ENCODE assay signal across 8 cellular contexts in genomic region chr20:34705383-34706021, GRCh38. TPM values are rescaled to one million over a fixed set of nuclear protein-coding genes. Genes with fewer than 3 reads are reported as not detected.
DNase-seq lines count a peak whose midpoint lies in the region; ATAC-seq and TF ChIP-seq lines count a peak whose summit lies in the region.

No MANE protein-coding gene starts in this region.

- H3K27me3 ChIP-seq in WERI-Rb-1 (ENCODE audit: insufficient read depth, low read depth, severe bottlenecking) (no peaks in the 10 kb centered on the region), parathyroid adenoma (ENCODE audit: control insufficient read depth, insufficient read depth, low read length) (no peaks in the 10 kb centered on the region)

- no peak overlapping the region for H3K9ac ChIP-seq in parathyroid adenoma

- peak overlapping the region; percentile 85 for H3K4me2 ChIP-seq in parathyroid adenoma (ENCODE audit: low read length)

- H2AFZ ChIP-seq in parathyroid adenoma: peak overlapping the region; percentile 99

- H3K4me1 ChIP-seq in parathyroid adenoma: peaks cover 22% of the 10 kb centered on the region

- H3K4me3 ChIP-seq in WERI-Rb-1 (ENCODE audit: low read depth, low read length): peak overlapping the region; percentile 91
- peak overlapping the region; percentile 75 to 90 for H3K4me3 ChIP-seq in foreskin fibroblast (ENCODE audit: low read depth in 1 of 2, low read length in 2 of 2)
- H3K4me3 ChIP-seq in parathyroid adenoma (ENCODE audit: low read depth, low read length): peak overlapping the region; percentile 75

- peaks cover 2% of the 10 kb centered on the region for H3K79me2 ChIP-seq in parathyroid adenoma

- H3K27ac ChIP-seq in WERI-Rb-1 (peak overlapping the region; percentile 95), parathyroid adenoma (peak overlapping the region; percentile 97)

- peak; percentile 6 to 19 for DNase-seq in AML-193 (lab: John Stamatoyannopoulos, UW)
- DNase-seq in GM20000 (ENCODE audit: low spot score): peak; percentile 45
- DNase-seq in WERI-Rb-1: peak; percentile 52
- peak; percentile 44 to 78 for DNase-seq in foreskin fibroblast
- no peak for DNase-seq in mesenteric fat pad (ENCODE audit: low spot score)
- no peak for DNase-seq in NCI-H187 treated with DMSO at 0.1 percent for 48 hours (lab: John Stamatoyannopoulos, UW)

- H3K36me3 ChIP-seq in WERI-Rb-1 (peaks cover under 1% of the 10 kb centered on the region; the same call in 1 of the 2 replicates), parathyroid adenoma (ENCODE audit: control insufficient read depth, insufficient read depth, low read length) (no peaks in the 10 kb centered on the region)

- H3K9me3 ChIP-seq in WERI-Rb-1 (ENCODE audit: severe bottlenecking) (no peaks in the 10 kb centered on the region), parathyroid adenoma (ENCODE audit: control insufficient read depth, low read length) (no peaks in the 10 kb centered on the region)

- TF ChIP-seq CTCF in GM20000 (IDR thresholded peaks at IDR 0.05; ENCODE audit: extremely low read depth, missing control alignments) (no peak), WERI-Rb-1 (IDR thresholded peaks at IDR 0.05; ENCODE audit: low read depth, low read length) (no peak), foreskin fibroblast (IDR thresholded peaks at IDR 0.05; ENCODE audit: low read depth, low read length) (peak; percentile 12), parathyroid adenoma (IDR thresholded peaks at IDR 0.05) (no peak)

- ATAC-seq in GM18498 (IDR thresholded peaks at IDR 0.05; ENCODE audit: unreplicated experiment): no peak

RNA-seq across cellular contexts. Expression of gene TP53INP2, which starts 1.4 kb away (rescaled TPM):
- 16.8 TPM for total RNA-seq in mesenteric fat pad

RNA-seq across cellular contexts. Expression of gene PIGU, which starts 28.6 kb away (rescaled TPM):
- total RNA-seq in mesenteric fat pad: 11.7 TPM

Comparison
In these comparisons a context has a peak if more than half of its experiments do, and no peak if none do; other contexts are left out.
1. DNase-seq: peak in AML-193 (2 of 2), GM20000 (single experiment), WERI-Rb-1 (single experiment) and foreskin fibroblast (2 of 2); none in mesenteric fat pad (single experiment) and NCI-H187 treated with DMSO at 0.1 percent for 48 hours (single experiment).
2. Peak in every context shown above with its lines, with median percentiles within 50 percentile points of each other: H3K4me3 ChIP-seq.